In genomic region chr22:43812149-43812842, GRCh38 we compare ENCODE assay signal across 8 cellular contexts.
DNase-seq lines count a peak whose midpoint lies in the region; ATAC-seq and TF ChIP-seq lines count a peak whose summit lies in the region.

EFCAB6 (minus strand) TSS chr22:43812305; CDS start chr22:43782318, 29,987 bp downstream.

- in situ Hi-C loops in astrocyte of the spinal cord (cut with HindIII; ENCODE audit: low sequenced_read_pairs): no loop called here

- TF ChIP-seq CTCF in GM12875 (IDR thresholded peaks at IDR 0.05; ENCODE audit: borderline replicate concordance, insufficient read depth, low read depth, low read length): no peak
- no peak for TF ChIP-seq CTCF in astrocyte of the spinal cord (IDR thresholded peaks at IDR 0.05; ENCODE audit: low read depth, low read length)
- TF ChIP-seq CTCF in retinal pigment epithelial cell (conservative IDR thresholded peaks at IDR 0.05; ENCODE audit: low read depth, low read length): no peak

- peak within 1 kb of the TSS; percentile 97 for H3K4me3 ChIP-seq in GM12875 (ENCODE audit: low read depth, low read length)
- peak within 1 kb of the TSS; percentile 81 for H3K4me3 ChIP-seq in astrocyte of the spinal cord (ENCODE audit: low read depth, low read length)
- peak within 1 kb of the TSS; percentile 81 for H3K4me3 ChIP-seq in retinal pigment epithelial cell (ENCODE audit: low read length)

- DNase-seq in NCI-H2029 (lab: John Stamatoyannopoulos, UW): peak; percentile 90
- DNase-seq in T1000 (lab: John Stamatoyannopoulos, UW): peak; percentile 77
- DNase-seq in astrocyte of the spinal cord (ENCODE audit: low read depth, low spot score): peak; percentile 91
- DNase-seq in hypothalamus (lab: John Stamatoyannopoulos, UW): peak in 50 of 51 donors; percentile 31 to 95 (median 88)
- peak; percentile 77 for DNase-seq in retinal pigment epithelial cell (ENCODE audit: low read depth)

- peak; percentile 88 for ATAC-seq in HG02852 (IDR thresholded peaks at IDR 0.05; ENCODE audit: unreplicated experiment)
- no peak for ATAC-seq in GM18861 (IDR thresholded peaks at IDR 0.05; ENCODE audit: unreplicated experiment)
